ENCODE assay signal across 1 cellular context in genomic region chr7:73725703-73726466, GRCh38.
TF ChIP-seq lines count a peak whose summit lies in the region.

No MANE protein-coding gene starts in this region.

TF ChIP-seq in K562, 482 proteins besides CTCF, POLR2A, EP300 and RAD21 (continued from another document):
- TF ChIP-seq E2F5 (CRISPR knock-in tag; IDR thresholded peaks at IDR 0.05) (no peak), TAF9B (IDR thresholded peaks at IDR 0.05; ENCODE audit: partially characterized antibody) (no peak), GTF2A2 (tag; IDR thresholded peaks at IDR 0.05) (no peak), PPARD (CRISPR knock-in tag; IDR thresholded peaks at IDR 0.05) (no peak), NR0B1 (IDR thresholded peaks at IDR 0.05; ENCODE audit: partially characterized antibody) (no peak), NFRKB (IDR thresholded peaks at IDR 0.05; ENCODE audit: low read depth) (no peak), ZFPM2 (CRISPR knock-in tag; IDR thresholded peaks at IDR 0.05) (no peak), ZNF239 (CRISPR knock-in tag; IDR thresholded peaks at IDR 0.05) (no peak), TAF15 (IDR thresholded peaks at IDR 0.05; ENCODE audit: low read depth, low read length) (no peak), DDX20 (tag; IDR thresholded peaks at IDR 0.05; ENCODE audit: low read depth) (no peak)
